In the genomic region with DNA sequence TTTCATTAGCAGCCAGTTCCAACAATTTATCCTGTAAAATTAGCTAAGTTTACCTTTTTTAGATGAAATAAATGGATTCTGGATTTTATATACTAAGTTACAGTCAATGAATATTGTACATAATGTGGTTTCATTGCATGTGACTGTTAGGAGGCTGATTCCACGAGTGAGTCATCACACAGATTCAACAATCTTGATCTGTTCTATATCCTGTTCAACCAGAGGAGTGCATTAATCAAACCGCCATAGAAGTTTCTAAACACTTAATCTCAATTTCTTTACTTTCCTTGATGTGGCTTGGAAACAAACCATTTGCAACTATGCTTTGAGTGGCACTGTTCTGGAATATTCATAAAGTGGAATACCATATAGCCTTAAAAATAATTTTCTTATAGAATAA, we compare ENCODE assay signal across 9 cellular contexts. TPM values are rescaled to one million over a fixed set of nuclear protein-coding genes. Genes with fewer than 3 reads are reported as not detected.
DNase-seq lines count a peak whose midpoint lies in the region; ATAC-seq and TF ChIP-seq lines count a peak whose summit lies in the region.
"Had no signal": no experiment of that assay in that cellular context is flagged by ENCODE, and none has a peak within 500 bp of the region (broad histone marks: within the 10 kb centered on the region; RNA-seq: fewer than 3 reads in every experiment).

No MANE protein-coding gene starts in this region.

- TF ChIP-seq CTCF in PC-9 (conservative IDR thresholded peaks at IDR 0.05): no peak

- peaks cover 38% of the 10 kb centered on the region for H3K4me1 Mint-ChIP-seq in activated T-cell treated with anti-CD3 and anti-CD28 coated beads, Interleukin-2, amount 50 U/mL, for 72 hours (ENCODE audit: low read depth)

- no peaks in the 10 kb centered on the region; the same call in 1 of the 2 replicates for H4K20me1 ChIP-seq in PC-9 (ENCODE audit: insufficient read depth)

- no peak overlapping the region for H2AFZ ChIP-seq in PC-9

- no peak overlapping the region for H3K4me3 Mint-ChIP-seq in activated T-cell treated with anti-CD3 and anti-CD28 coated beads, Interleukin-2, amount 50 U/mL, for 72 hours
- H3K4me3 Mint-ChIP-seq: CD8-positive, alpha-beta memory T cell had no signal

- peaks cover 0 to 5% of the 10 kb centered on the region in 2 donors for H3K36me3 Mint-ChIP-seq in activated T-cell treated with anti-CD3 and anti-CD28 coated beads, Interleukin-2, amount 50 U/mL, for 72 hours (ENCODE audit: insufficient read depth in 2 of 2)

- no peaks in the 10 kb centered on the region for H3K9me3 Mint-ChIP-seq in activated T-cell treated with anti-CD3 and anti-CD28 coated beads, Interleukin-2, amount 50 U/mL, for 72 hours
- H3K9me3 Mint-ChIP-seq: CD8-positive, alpha-beta memory T cell had no signal

- H3K27ac ChIP-seq in PC-9: peak overlapping the region; percentile 70
- peak overlapping the region; percentile 75 for H3K27ac ChIP-seq in epithelial cell of prostate

- H3K79me2 ChIP-seq in PC-9 (ENCODE audit: low read depth): peaks cover 32% of the 10 kb centered on the region

- BruUV-seq in PC-9 (replicated peaks; lab: Mats Ljungman, UMichigan): no TSS peak

- H3K9me2 ChIP-seq in PC-9 (ENCODE audit: insufficient read depth): no peaks in the 10 kb centered on the region

- peaks cover 14% of the 10 kb centered on the region for H3K4me1 ChIP-seq in PC-9 (replicated peaks; ENCODE audit: insufficient read depth)

- no peaks in the 10 kb centered on the region for H3K27me3 ChIP-seq in PC-9 (ENCODE audit: insufficient read depth, low read depth)

- DNase-seq in activated T-cell treated with anti-CD3 and anti-CD28 coated beads, Interleukin-2, amount 50 U/mL, for 72 hours: peak in 1 of 2 donors; percentile 11
- DNase-seq in activated T-cell treated with anti-CD3 and anti-CD28 coated beads for 4 hours (no peak), PC-9 (peak; percentile 5 to 67), epithelial cell of prostate (ENCODE audit: low read depth, low spot score) (peak; percentile 59)
- no peak for DNase-seq in stimulated activated naive CD8-positive, alpha-beta T cell treated with anti-CD3 and anti-CD28 coated beads, Interleukin-15, Interleukin-2, amounts not matched to agents 100 U/mL and 50 U/mL, for 24 hours
- DNase-seq: CD8-positive, alpha-beta memory T cell had no signal

- no peaks in the 10 kb centered on the region for H3K9me3 ChIP-seq in PC-9 (ENCODE audit: insufficient read depth, low read depth)

- H3K27me3 Mint-ChIP-seq in activated T-cell treated with anti-CD3 and anti-CD28 coated beads, Interleukin-2, amount 50 U/mL, for 72 hours (ENCODE audit: low read depth): no peaks in the 10 kb centered on the region
- H3K27me3 Mint-ChIP-seq: CD8-positive, alpha-beta memory T cell had no signal

- no peak overlapping the region for H3K4me3 ChIP-seq in PC-9

- H3K4me2 ChIP-seq in PC-9: 0 out of 2 replicates have a peak overlapping the region, but pooled peaks have one; percentile 8

- CTCF ChIA-PET in PC-9 (lab: Charles Lee): no interaction called here

- POLR2A ChIA-PET in PC-9 (lab: Charles Lee; ENCODE audit: unreplicated experiment): interaction anchor here (0.6 to 1.0 kb wide), 3 partner anchors 9 to 225 kb away, joined by 3 to 10 read pairs (median 6); partner anchors contain the start of gene DNAJC13

- no peaks in the 10 kb centered on the region; the same call in 1 of the 2 replicates for H3K36me3 ChIP-seq in PC-9 (ENCODE audit: low read depth)

- intact Hi-C loops in PC-9 (cut with micrococcal nuclease; ENCODE audit: unreplicated experiment): no loop called here

- no peak overlapping the region for H3K27ac Mint-ChIP-seq in activated T-cell treated with anti-CD3 and anti-CD28 coated beads, Interleukin-2, amount 50 U/mL, for 72 hours

- peak; percentile 68 to 80 for ATAC-seq in activated T-cell treated with anti-CD3 and anti-CD28 coated beads, Interleukin-2, amount 50 U/mL, for 72 hours (replicated peaks in 1 of 2)
- peak; percentile 77 for ATAC-seq in stimulated activated naive CD8-positive, alpha-beta T cell treated with anti-CD3 and anti-CD28 coated beads, Interleukin-15, Interleukin-2, amounts not matched to agents 100 U/mL and 50 U/mL, for 24 hours
- ATAC-seq in GM21526 (IDR thresholded peaks at IDR 0.05; ENCODE audit: low FRiP score, unreplicated experiment): no peak
- ATAC-seq in GM18873 (IDR thresholded peaks at IDR 0.05; ENCODE audit: low FRiP score, unreplicated experiment): no peak
- no peak for ATAC-seq in GM19452 (IDR thresholded peaks at IDR 0.05; ENCODE audit: unreplicated experiment)

- H3F3A ChIP-seq in PC-9 (ENCODE audit: insufficient read depth, low read depth): 0 out of 2 replicates have a peak, but pooled peaks cover 6% of the 10 kb centered on the region

RNA-seq across cellular contexts. Expression of gene DNAJC13, which starts 15.3 kb away (rescaled TPM):
- total RNA-seq in activated T-cell treated with anti-CD3 and anti-CD28 coated beads, Interleukin-2, amount 50 U/mL, for 72 hours: 10 to 100 TPM; 36.3 to 39.5 TPM
- 44.6 and 56.6 TPM in 2 replicates for total RNA-seq in PC-9 (2021)

Comparison
In these comparisons a context has a peak if more than half of its experiments do, and no peak if none do; other contexts are left out.
1. ATAC-seq: peak in activated T-cell treated with anti-CD3 and anti-CD28 coated beads, Interleukin-2, amount 50 U/mL, for 72 hours (2 of 2) and stimulated activated naive CD8-positive, alpha-beta T cell treated with anti-CD3 and anti-CD28 coated beads, Interleukin-15, Interleukin-2, amounts not matched to agents 100 U/mL and 50 U/mL, for 24 hours (single experiment); none in GM21526 (single experiment), GM18873 (single experiment) and GM19452 (single experiment).
2. DNase-seq: peak in PC-9 (2 of 2) and epithelial cell of prostate (single experiment); none in activated T-cell treated with anti-CD3 and anti-CD28 coated beads for 4 hours (single experiment) and stimulated activated naive CD8-positive, alpha-beta T cell treated with anti-CD3 and anti-CD28 coated beads, Interleukin-15, Interleukin-2, amounts not matched to agents 100 U/mL and 50 U/mL, for 24 hours (single experiment).